ENCODE assay signal across 8 cellular contexts in the genomic region with DNA sequence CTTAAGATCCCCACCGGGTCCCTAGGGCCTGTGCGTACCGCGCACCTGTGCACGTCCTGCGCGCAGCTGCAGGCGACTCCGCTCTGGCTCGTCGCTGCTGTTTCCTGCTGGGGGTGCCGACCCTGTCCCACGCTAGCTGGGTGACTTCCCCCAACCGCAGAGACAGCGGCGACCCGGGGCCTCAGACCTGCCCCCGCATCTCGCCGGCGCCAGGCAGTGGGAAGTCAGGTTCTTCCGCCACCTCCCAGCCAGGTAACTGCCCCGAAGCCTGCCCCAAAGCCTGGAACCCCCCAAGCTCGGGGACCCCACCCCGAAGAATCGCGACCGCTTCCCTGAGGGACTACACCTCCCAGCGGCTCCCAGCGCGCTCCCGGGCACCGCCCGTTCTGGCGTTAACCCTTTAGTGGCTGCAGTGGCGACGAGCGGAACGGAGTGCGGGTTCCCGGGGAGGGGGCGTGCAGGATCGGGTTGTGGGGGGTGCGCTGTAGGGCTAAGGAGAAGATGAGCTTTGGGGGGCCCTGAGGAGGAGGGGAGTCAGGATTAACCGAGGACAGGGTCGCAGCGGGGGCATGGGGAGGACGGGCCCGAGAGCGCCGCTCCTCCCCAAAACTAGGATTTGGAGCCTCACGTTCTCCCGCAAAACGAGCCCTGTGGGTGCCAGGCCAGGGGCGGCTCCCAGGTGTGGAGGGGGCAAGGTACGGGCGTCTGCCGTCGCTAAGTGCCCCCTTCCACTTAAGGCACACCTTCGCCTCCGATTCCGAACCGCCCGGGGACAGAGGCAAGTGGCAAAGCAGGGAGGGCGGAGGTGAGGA. TPM values are rescaled to one million over a fixed set of nuclear protein-coding genes. Genes with fewer than 3 reads are reported as not detected.
A peak's percentile ranks its signal among the peaks of the same experiment; 100 is the strongest.
DNase-seq lines count a peak whose midpoint lies in the region; ATAC-seq and TF ChIP-seq lines count a peak whose summit lies in the region.

No MANE protein-coding gene starts in this region.

- peaks cover 13% of the 10 kb centered on the region; the same call in 1 of the 2 replicates for H3K9me1 ChIP-seq in IMR-90 (ENCODE audit: insufficient read depth, low read length)

- H4K8ac ChIP-seq in IMR-90 (ENCODE audit: low read depth in 2 of 2, low read length in 2 of 2), result peak overlapping the region; percentile 88 to 92; a peak in 3 of 4 replicates

- H3K18ac ChIP-seq in IMR-90 (ENCODE audit: low read depth, low read length), result peak overlapping the region; percentile 8; the same call in 1 of the 2 replicates

- H3K27me3 ChIP-seq in IMR-90 (ENCODE audit: control insufficient read depth, insufficient read depth, low read length) (peaks cover 2% of the 10 kb centered on the region; the same call in 1 of the 2 replicates), duodenal mucosa (ENCODE audit: control insufficient read depth in 1 of 2, insufficient read depth in 2 of 2, low read length in 2 of 2) (no peaks in the 10 kb centered on the region)

- peaks cover 8% of the 10 kb centered on the region for H3K9me3 Mint-ChIP-seq in activated CD4-positive, alpha-beta T cell treated with anti-CD3 and anti-CD28 coated beads, Interleukin-2, amount 10 ng/mL, durations not matched to agents 24 days and 14 days

- peak; percentile 70 for ATAC-seq in IMR-90 (ENCODE audit: low read depth)

- peaks cover 21% of the 10 kb centered on the region for H3K27me3 Mint-ChIP-seq in activated CD4-positive, alpha-beta T cell treated with anti-CD3 and anti-CD28 coated beads, Interleukin-2, amount 10 ng/mL, durations not matched to agents 24 days and 14 days

- peak overlapping the region; percentile 53 for H4K5ac ChIP-seq in IMR-90 (ENCODE audit: low read depth, low read length)

- WGBS in IMR-90 (ENCODE audit: extremely low coverage in 2 of 2, insufficient read length in 1 of 2), 2 experiments, result 5% methylated on average over 13 of the region's 65 CpGs; no CpG with 5 or more reads in 1 of the 2 experiments

- H2AK5ac ChIP-seq in IMR-90 (ENCODE audit: low read depth, low read length), result peak overlapping the region; percentile 54

- no peak overlapping the region for H2BK5ac ChIP-seq in IMR-90 (ENCODE audit: low read depth, low read length, poor library complexity, severe bottlenecking)

- peak overlapping the region; percentile 44; the same call in 1 of the 2 replicates for H3K56ac ChIP-seq in IMR-90 (ENCODE audit: extremely low read depth, insufficient read depth, low read length)

- H3K4me1 ChIP-seq in IMR-90 (ENCODE audit: control insufficient read depth, insufficient read depth, low read length), result peaks cover 3% of the 10 kb centered on the region; the same call in 1 of the 2 replicates
- H3K4me1 ChIP-seq in duodenal mucosa (ENCODE audit: control insufficient read depth in 1 of 2, insufficient read depth in 2 of 2, low read length in 2 of 2), result peaks cover 14 to 24% of the 10 kb centered on the region in 2 donors

- H3K27ac Mint-ChIP-seq in activated CD4-positive, alpha-beta T cell treated with anti-CD3 and anti-CD28 coated beads, Interleukin-2, amount 10 ng/mL, durations not matched to agents 24 days and 14 days, result peak overlapping the region; percentile 69

- in situ Hi-C loops in IMR-90 (cut with MboI; ENCODE audit: low sequenced_read_pairs), result no loop called here

- no peak for TF ChIP-seq CTCF in IMR-90 (conservative IDR thresholded peaks at IDR 0.05; ENCODE audit: low read depth, low read length)

- dilution Hi-C loops in IMR-90 (cut with HindIII; ENCODE audit: low sequenced_read_pairs, unreplicated experiment), result no loop called here

- TF ChIP-seq POLR2A in IMR-90 (IDR thresholded peaks at IDR 0.05; ENCODE audit: low read depth, low read length), result no peak

- H3K9me3 ChIP-seq in IMR-90 (ENCODE audit: control insufficient read depth, insufficient read depth, low read length), result no peaks in the 10 kb centered on the region
- no peaks in the 10 kb centered on the region for H3K9me3 ChIP-seq in duodenal mucosa (ENCODE audit: control insufficient read depth in 1 of 2, low read length in 2 of 2)

- H3K36me3 ChIP-seq in IMR-90 (ENCODE audit: control insufficient read depth, insufficient read depth, low read length), result peaks cover under 1% of the 10 kb centered on the region; the same call in 1 of the 2 replicates
- H3K36me3 ChIP-seq in duodenal mucosa (ENCODE audit: control insufficient read depth in 1 of 2, insufficient read depth in 2 of 2, low read length in 2 of 2), result no peaks in the 10 kb centered on the region

- peaks cover 24% of the 10 kb centered on the region for H3K36me3 Mint-ChIP-seq in activated CD4-positive, alpha-beta T cell treated with anti-CD3 and anti-CD28 coated beads, Interleukin-2, amount 10 ng/mL, durations not matched to agents 24 days and 14 days (ENCODE audit: low read depth)

- POLR2A ChIA-PET in IMR-90 (lab: Charles Lee; ENCODE audit: unreplicated experiment), result no interaction called here

- peak overlapping the region; percentile 56 for H3K4me3 ChIP-seq in IMR-90 (ENCODE audit: insufficient read depth, low read depth, low read length)
- peak overlapping the region; percentile 89 to 96 for H3K4me3 ChIP-seq in duodenal mucosa (ENCODE audit: low read depth in 1 of 2, low read length in 2 of 2)

- H3K79me1 ChIP-seq in IMR-90 (ENCODE audit: low read depth in 1 of 2, low read length in 2 of 2), result no peaks in the 10 kb centered on the region

- H3K4ac ChIP-seq in IMR-90 (ENCODE audit: low read depth, low read length), result peak overlapping the region; percentile 73

- no peak overlapping the region for H2BK15ac ChIP-seq in IMR-90 (ENCODE audit: low read depth, low read length)

- H2AFZ ChIP-seq in IMR-90 (replicated peaks; ENCODE audit: low read length, poor library complexity), result peak overlapping the region; percentile 96

- H3K4me2 ChIP-seq in IMR-90 (ENCODE audit: low read depth, low read length), result peak overlapping the region; percentile 93

- H3K9ac ChIP-seq in IMR-90 (ENCODE audit: low read depth, low read length), result peak overlapping the region; percentile 83
- H3K9ac ChIP-seq in duodenal mucosa (ENCODE audit: low read depth in 1 of 2, low read length in 2 of 2), result peak overlapping the region; percentile 74 to 88

- peak; percentile 50 for DNase-seq in DMS 273 (lab: John Stamatoyannopoulos, UW; ENCODE audit: unreplicated experiment)
- DNase-seq in DMS 273 treated with DMSO at 0.1 percent for 48 hours (lab: John Stamatoyannopoulos, UW), result no peak
- no peak for DNase-seq in IMR-90
- peak; percentile 81 for DNase-seq in activated CD4-positive, alpha-beta T cell treated with anti-CD3 and anti-CD28 coated beads, Interleukin-2, amount 10 ng/mL, durations not matched to agents 24 days and 14 days
- peak; percentile 49 for DNase-seq in medulla oblongata (ENCODE audit: extremely low spot score)
- peak; percentile 62 for DNase-seq in stimulated activated CD8-positive, alpha-beta memory T cell treated with anti-CD3 and anti-CD28 coated beads, Interleukin-4, amount 100 ng/mL, for 48 hours
- no peak for DNase-seq in NCI-H774 (lab: John Stamatoyannopoulos, UW)

- no peak overlapping the region for H2BK20ac ChIP-seq in IMR-90 (ENCODE audit: low read depth, low read length)

- CTCF ChIA-PET in IMR-90 (lab: Yijun Ruan, JAX), result no interaction called here

- intact Hi-C loops in IMR-90 (cut with micrococcal nuclease), result no loop called here
- intact Hi-C loops in activated CD4-positive, alpha-beta T cell treated with anti-CD3 and anti-CD28 coated beads, Interleukin-2, amount 10 ng/mL, durations not matched to agents 24 days and 14 days (cut with micrococcal nuclease), result no loop called here

- peak overlapping the region; percentile 66; the same call in 1 of the 2 replicates for H3K23ac ChIP-seq in IMR-90 (ENCODE audit: low read depth, low read length)

- H3K14ac ChIP-seq in IMR-90 (replicated peaks; ENCODE audit: low read depth, low read length), result peak overlapping the region; percentile 48; the same call in 1 of the 2 replicates

- H3K4me3 Mint-ChIP-seq in activated CD4-positive, alpha-beta T cell treated with anti-CD3 and anti-CD28 coated beads, Interleukin-2, amount 10 ng/mL, durations not matched to agents 24 days and 14 days, result peak overlapping the region; percentile 72

- H3K27ac ChIP-seq in IMR-90 (ENCODE audit: insufficient read depth, low read length), result peak overlapping the region; percentile 26; the same call in 1 of the 2 replicates
- no peak overlapping the region for H3K27ac ChIP-seq in duodenal mucosa (ENCODE audit: low read depth, low read length)

- peaks cover 23% of the 10 kb centered on the region for H3K4me1 Mint-ChIP-seq in activated CD4-positive, alpha-beta T cell treated with anti-CD3 and anti-CD28 coated beads, Interleukin-2, amount 10 ng/mL, durations not matched to agents 24 days and 14 days

- H2AK9ac ChIP-seq in IMR-90 (replicated peaks; ENCODE audit: low read depth, low read length, poor library complexity), result peak overlapping the region; percentile 97

- no peak for TF ChIP-seq RAD21 in IMR-90 (IDR thresholded peaks at IDR 0.05; ENCODE audit: low read length)

- peak overlapping the region; percentile 41; the same call in 1 of the 2 replicates for H4K91ac ChIP-seq in IMR-90 (ENCODE audit: insufficient read depth, low read depth, low read length)

- peak overlapping the region; percentile 12 for H2BK120ac ChIP-seq in IMR-90 (ENCODE audit: low read depth, low read length)

- H4K20me1 ChIP-seq in IMR-90 (ENCODE audit: insufficient read depth, low read length), result no peaks in the 10 kb centered on the region; the same call in 1 of the 2 replicates

- no TSS peak for BruUV-seq in IMR-90 (replicated peaks; lab: Mats Ljungman, UMichigan)

TF ChIP-seq in IMR-90, 13 proteins besides CTCF, POLR2A, EP300 and RAD21 (continues in another document):
- no peak for TF ChIP-seq RFX5 (IDR thresholded peaks at IDR 0.05; ENCODE audit: low read depth, low read length)

RNA-seq across cellular contexts. Expression of a gene that starts 0.6 kb away (rescaled TPM):
- 0.56 and 1.1 TPM in 2 replicates for total RNA-seq in IMR-90 (2012; rRNA removed)
- 3.6 and 3.7 TPM in 2 replicates for polyA plus RNA-seq in IMR-90 (2012; rRNA removed)
- 1.0 and 1.4 TPM in 2 replicates for polyA plus RNA-seq in IMR-90 (2012; cell fraction: cytosol; rRNA removed)
- polyA plus RNA-seq in IMR-90 (2012; cell fraction: nucleus; rRNA removed; ENCODE audit: low replicate concordance), result 26.0 and 30.5 TPM in 2 replicates
- 3.7 and 4.7 TPM in 2 replicates for total RNA-seq in activated CD4-positive, alpha-beta T cell treated with anti-CD3 and anti-CD28 coated beads, Interleukin-2, amount 10 ng/mL, durations not matched to agents 24 days and 14 days

RNA-seq across cellular contexts. Expression of a gene that starts 11.6 kb away (rescaled TPM):
- 91.2 and 95.5 TPM in 2 replicates for total RNA-seq in IMR-90 (2012; rRNA removed)
- 133 and 162 TPM in 2 replicates for polyA plus RNA-seq in IMR-90 (2012; rRNA removed)
- 171 and 191 TPM in 2 replicates for polyA plus RNA-seq in IMR-90 (2012; cell fraction: cytosol; rRNA removed)
- polyA plus RNA-seq in IMR-90 (2012; cell fraction: nucleus; rRNA removed; ENCODE audit: low replicate concordance), result 147 and 297 TPM in 2 replicates
- 79.5 and 86.7 TPM in 2 replicates for total RNA-seq in activated CD4-positive, alpha-beta T cell treated with anti-CD3 and anti-CD28 coated beads, Interleukin-2, amount 10 ng/mL, durations not matched to agents 24 days and 14 days

RNA-seq across cellular contexts. Expression of a gene that starts 21.0 kb away (rescaled TPM):
- total RNA-seq in IMR-90 (2012; rRNA removed), result 29.7 and 34.8 TPM in 2 replicates
- polyA plus RNA-seq in IMR-90 (2012; rRNA removed), result 153 and 157 TPM in 2 replicates
- 35.8 and 42.7 TPM in 2 replicates for polyA plus RNA-seq in IMR-90 (2012; cell fraction: cytosol; rRNA removed)
- polyA plus RNA-seq in IMR-90 (2012; cell fraction: nucleus; rRNA removed; ENCODE audit: low replicate concordance), result 1,121 and 2,846 TPM in 2 replicates
- total RNA-seq in activated CD4-positive, alpha-beta T cell treated with anti-CD3 and anti-CD28 coated beads, Interleukin-2, amount 10 ng/mL, durations not matched to agents 24 days and 14 days, result 232 and 255 TPM in 2 replicates

Comparison
In these comparisons a context has a peak if more than half of its experiments do, and no peak if none do; other contexts are left out.
1. DNase-seq: peak in DMS 273 (single experiment), activated CD4-positive, alpha-beta T cell treated with anti-CD3 and anti-CD28 coated beads, Interleukin-2, amount 10 ng/mL, durations not matched to agents 24 days and 14 days (single experiment), medulla oblongata (single experiment) and stimulated activated CD8-positive, alpha-beta memory T cell treated with anti-CD3 and anti-CD28 coated beads, Interleukin-4, amount 100 ng/mL, for 48 hours (single experiment); none in DMS 273 treated with DMSO at 0.1 percent for 48 hours (single experiment), IMR-90 (single experiment) and NCI-H774 (single experiment).